ENCODE assay signal across 1 cellular context in genomic region chr4:19592391-19592790, GRCh38.
TF ChIP-seq lines count a peak whose summit lies in the region.

No MANE protein-coding gene starts in this region.

TF ChIP-seq in SK-N-SH, 30 proteins besides CTCF, POLR2A, EP300 and RAD21 (continued from another document):
- TF ChIP-seq EZH2phosphoT487 (IDR thresholded peaks at IDR 0.05; ENCODE audit: borderline replicate concordance, low read depth): no peak
